In the genomic region with DNA sequence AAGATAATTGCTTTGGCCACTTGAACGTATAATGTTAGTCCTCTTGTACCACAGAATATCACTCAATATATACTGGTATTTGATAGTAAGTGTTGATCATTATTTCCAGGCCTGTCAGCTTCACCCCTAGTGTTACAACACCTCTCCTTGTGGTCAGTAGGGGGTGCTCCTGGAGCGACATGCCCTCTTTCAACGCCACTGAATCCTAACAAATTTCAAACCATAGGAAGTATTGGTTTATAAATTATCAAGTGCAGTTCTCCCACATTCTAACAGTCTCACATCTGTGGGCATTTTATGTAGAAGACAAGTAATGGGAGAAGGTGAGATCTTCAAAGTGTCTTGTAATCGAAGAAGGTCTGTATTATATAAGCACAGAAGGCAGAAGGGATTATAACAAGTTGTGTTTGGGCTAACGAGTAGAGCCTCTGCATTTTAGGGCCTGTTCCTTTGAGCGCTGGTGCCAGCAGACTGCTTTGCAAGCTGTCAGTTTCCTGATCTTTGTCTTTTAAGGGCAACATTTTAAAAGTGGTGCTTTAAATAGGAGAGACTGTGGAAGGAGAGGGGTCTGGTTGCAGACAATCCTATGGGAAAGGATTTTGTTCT, we compare ENCODE assay signal across 9 cellular contexts. TPM values are rescaled to one million over a fixed set of nuclear protein-coding genes. Genes with fewer than 3 reads are reported as not detected.
DNase-seq lines count a peak whose midpoint lies in the region; ATAC-seq lines count a peak whose summit lies in the region.
"Had no signal": no experiment of that assay in that cellular context is flagged by ENCODE, and none has a peak within 500 bp of the region (broad histone marks: within the 10 kb centered on the region; RNA-seq: fewer than 3 reads in every experiment).

No MANE protein-coding gene starts in this region.

- DNase-seq in EH (ENCODE audit: low read depth) = peak; percentile 10
- peak; percentile 63 for DNase-seq in HCEC 1CT
- DNase-seq in SHP77 treated with DMSO at 0.1 percent for 48 hours (lab: John Stamatoyannopoulos, UW) = peak; percentile 12
- peak; percentile 54 for DNase-seq in iPS-NIHi7 (ENCODE audit: extremely low spot score)
- no peak for DNase-seq in natural killer cell treated with Interleukin-12 subunit alpha and Interleukin-12 subunit beta and Interleukin-15 and Interleukin-18, amount 100 ng/mL, for 72 hours (ENCODE audit: low spot score)
- no peak for DNase-seq in ecto neural progenitor cell (ENCODE audit: low spot score)
- DNase-seq in stimulated activated naive B cell treated with anti-CD40 and anti-IgM and Interleukin-4, amounts not matched to agents 10 μg/mL and 1 μg/mL and 100 μg/mL, for 72 hours = no peak
- no peak for DNase-seq in NCI-H2227 treated with DMSO at 0.1 percent for 48 hours (lab: John Stamatoyannopoulos, UW)
- DNase-seq: NCI-H1694 treated with DMSO at 0.1 percent for 48 hours had no signal

- no peak overlapping the region for H3K4me3 Mint-ChIP-seq in natural killer cell treated with Interleukin-12 subunit alpha and Interleukin-12 subunit beta and Interleukin-15 and Interleukin-18, amount 100 ng/mL, for 72 hours
- no peak overlapping the region for H3K4me3 Mint-ChIP-seq in stimulated activated naive B cell treated with anti-CD40 and anti-IgM and Interleukin-4, amounts not matched to agents 10 μg/mL and 1 μg/mL and 100 μg/mL, for 72 hours

- no peak overlapping the region for H3K27ac Mint-ChIP-seq in natural killer cell treated with Interleukin-12 subunit alpha and Interleukin-12 subunit beta and Interleukin-15 and Interleukin-18, amount 100 ng/mL, for 72 hours
- H3K27ac Mint-ChIP-seq in stimulated activated naive B cell treated with anti-CD40 and anti-IgM and Interleukin-4, amounts not matched to agents 10 μg/mL and 1 μg/mL and 100 μg/mL, for 72 hours = no peak overlapping the region

- no peaks in the 10 kb centered on the region for H3K27me3 Mint-ChIP-seq in natural killer cell treated with Interleukin-12 subunit alpha and Interleukin-12 subunit beta and Interleukin-15 and Interleukin-18, amount 100 ng/mL, for 72 hours
- peaks cover 15 to 24% of the 10 kb centered on the region in 2 donors for H3K27me3 Mint-ChIP-seq in stimulated activated naive B cell treated with anti-CD40 and anti-IgM and Interleukin-4, amounts not matched to agents 10 μg/mL and 1 μg/mL and 100 μg/mL, for 72 hours

- no peaks in the 10 kb centered on the region for H3K4me1 Mint-ChIP-seq in natural killer cell treated with Interleukin-12 subunit alpha and Interleukin-12 subunit beta and Interleukin-15 and Interleukin-18, amount 100 ng/mL, for 72 hours (ENCODE audit: low read depth in 2 of 2)
- no peaks in the 10 kb centered on the region for H3K4me1 Mint-ChIP-seq in stimulated activated naive B cell treated with anti-CD40 and anti-IgM and Interleukin-4, amounts not matched to agents 10 μg/mL and 1 μg/mL and 100 μg/mL, for 72 hours

- H3K9me3 Mint-ChIP-seq in natural killer cell treated with Interleukin-12 subunit alpha and Interleukin-12 subunit beta and Interleukin-15 and Interleukin-18, amount 100 ng/mL, for 72 hours = no peaks in the 10 kb centered on the region
- peaks cover 6 to 7% of the 10 kb centered on the region in 2 donors for H3K9me3 Mint-ChIP-seq in stimulated activated naive B cell treated with anti-CD40 and anti-IgM and Interleukin-4, amounts not matched to agents 10 μg/mL and 1 μg/mL and 100 μg/mL, for 72 hours

- no peaks in the 10 kb centered on the region for H3K36me3 Mint-ChIP-seq in natural killer cell treated with Interleukin-12 subunit alpha and Interleukin-12 subunit beta and Interleukin-15 and Interleukin-18, amount 100 ng/mL, for 72 hours
- no peaks in the 10 kb centered on the region for H3K36me3 Mint-ChIP-seq in stimulated activated naive B cell treated with anti-CD40 and anti-IgM and Interleukin-4, amounts not matched to agents 10 μg/mL and 1 μg/mL and 100 μg/mL, for 72 hours

- no peak for ATAC-seq in natural killer cell treated with Interleukin-12 subunit alpha and Interleukin-12 subunit beta and Interleukin-15 and Interleukin-18, amount 100 ng/mL, for 72 hours
- no peak for ATAC-seq in stimulated activated naive B cell treated with anti-CD40 and anti-IgM and Interleukin-4, amounts not matched to agents 10 μg/mL and 1 μg/mL and 100 μg/mL, for 72 hours (replicated peaks)

RNA-seq across cellular contexts. Expression of a gene that starts 57.1 kb away (rescaled TPM):
- total RNA-seq in natural killer cell treated with Interleukin-12 subunit alpha and Interleukin-12 subunit beta and Interleukin-15 and Interleukin-18, amount 100 ng/mL, for 72 hours = 1 to 10 TPM; 6.9 to 9.8 TPM

Comparison
In these comparisons a context has a peak if more than half of its experiments do, and no peak if none do; other contexts are left out.
1. DNase-seq: peak in EH (single experiment), HCEC 1CT (single experiment), SHP77 treated with DMSO at 0.1 percent for 48 hours (single experiment) and iPS-NIHi7 (single experiment); none in natural killer cell treated with Interleukin-12 subunit alpha and Interleukin-12 subunit beta and Interleukin-15 and Interleukin-18, amount 100 ng/mL, for 72 hours (single experiment), ecto neural progenitor cell (single experiment), stimulated activated naive B cell treated with anti-CD40 and anti-IgM and Interleukin-4, amounts not matched to agents 10 μg/mL and 1 μg/mL and 100 μg/mL, for 72 hours (single experiment) and NCI-H2227 treated with DMSO at 0.1 percent for 48 hours (single experiment).